1 cellular context compared by ENCODE assay signal in the genomic region with DNA sequence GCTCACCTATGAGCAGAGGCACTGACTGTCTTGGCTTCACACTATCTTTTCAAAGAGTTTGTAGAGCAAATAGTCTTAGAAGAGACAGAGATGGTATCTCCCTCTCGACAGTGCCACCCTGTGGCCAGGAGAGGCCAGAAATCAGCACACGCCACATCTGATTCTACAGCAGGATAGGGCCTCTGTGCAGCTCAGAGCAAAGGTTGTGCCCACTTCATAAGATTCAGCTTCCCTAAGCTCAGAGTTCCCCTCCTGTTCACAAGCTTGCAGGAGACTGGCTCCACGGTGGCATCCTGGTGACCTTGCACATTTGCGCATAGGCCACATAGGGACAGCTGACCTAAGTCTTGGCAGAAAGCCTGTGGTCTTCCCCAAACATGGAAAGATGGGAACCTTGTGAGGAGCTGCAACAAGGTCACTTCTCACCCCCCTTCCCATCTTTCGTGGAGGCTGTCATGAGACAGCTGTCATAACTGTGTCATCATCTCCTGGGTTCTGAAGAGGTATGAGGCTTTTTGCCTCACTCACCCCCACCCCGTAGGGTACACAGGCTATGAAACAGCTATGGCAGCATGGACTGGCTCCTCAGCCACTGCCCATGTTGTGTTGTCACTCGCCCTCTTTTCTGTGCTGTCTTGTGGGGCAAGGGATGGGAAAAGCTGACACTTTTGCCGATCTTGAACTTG.
A peak's percentile ranks its signal among the peaks of the same experiment; 100 is the strongest.
TF ChIP-seq lines count a peak whose summit lies in the region.

No MANE protein-coding gene starts in this region.

TF ChIP-seq in K562, 482 proteins besides CTCF, POLR2A, EP300 and RAD21 (continued from another document):
- TF ChIP-seq, protein P1, sequence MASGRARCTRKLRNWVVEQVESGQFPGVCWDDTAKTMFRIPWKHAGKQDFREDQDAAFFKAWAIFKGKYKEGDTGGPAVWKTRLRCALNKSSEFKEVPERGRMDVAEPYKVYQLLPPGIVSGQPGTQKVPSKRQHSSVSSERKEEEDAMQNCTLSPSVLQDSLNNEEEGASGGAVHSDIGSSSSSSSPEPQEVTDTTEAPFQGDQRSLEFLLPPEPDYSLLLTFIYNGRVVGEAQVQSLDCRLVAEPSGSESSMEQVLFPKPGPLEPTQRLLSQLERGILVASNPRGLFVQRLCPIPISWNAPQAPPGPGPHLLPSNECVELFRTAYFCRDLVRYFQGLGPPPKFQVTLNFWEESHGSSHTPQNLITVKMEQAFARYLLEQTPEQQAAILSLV (tag; IDR thresholded peaks at IDR 0.05), result no peak
- TF ChIP-seq TEAD4 (IDR thresholded peaks at IDR 0.05; ENCODE audit: low read length) (0 out of 2 replicates have a peak, but pooled peaks have one; percentile 28), TEAD4 (CRISPR knock-in tag; IDR thresholded peaks at IDR 0.05; ENCODE audit: borderline replicate concordance) (no peak), EZH2 (IDR thresholded peaks at IDR 0.05; ENCODE audit: borderline replicate concordance, low read depth, low read length) (no peak), ZNF217 (CRISPR knock-in tag; IDR thresholded peaks at IDR 0.05) (no peak), ZNF124 (CRISPR knock-in tag; IDR thresholded peaks at IDR 0.05) (no peak), FOXJ2 (tag; IDR thresholded peaks at IDR 0.05) (0 out of 2 replicates have a peak, but pooled peaks have one; percentile 20), NCOR1 (IDR thresholded peaks at IDR 0.05) (no peak), SMARCE1 (IDR thresholded peaks at IDR 0.05) (no peak), MTA1 (IDR thresholded peaks at IDR 0.05; ENCODE audit: borderline replicate concordance) (no peak), NRF1 (conservative IDR thresholded peaks at IDR 0.05 in 1 of 2, IDR thresholded peaks at IDR 0.05 in 1 of 2) (no peak), SMC3 (conservative IDR thresholded peaks at IDR 0.05; ENCODE audit: insufficient read depth, low read depth, low read length) (peak; percentile 56)
- TF ChIP-seq, protein P2, sequence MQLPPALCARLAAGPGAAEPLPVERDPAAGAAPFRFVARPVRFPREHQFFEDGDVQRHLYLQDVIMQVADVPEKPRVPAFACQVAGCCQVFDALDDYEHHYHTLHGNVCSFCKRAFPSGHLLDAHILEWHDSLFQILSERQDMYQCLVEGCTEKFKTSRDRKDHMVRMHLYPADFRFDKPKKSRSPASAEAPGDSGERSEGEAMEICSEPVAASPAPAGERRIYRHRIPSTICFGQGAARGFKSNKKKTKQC (CRISPR knock-in tag; IDR thresholded peaks at IDR 0.05), result 0 out of 2 replicates have a peak, but pooled peaks have one; percentile 52
- TF ChIP-seq, protein P3, sequence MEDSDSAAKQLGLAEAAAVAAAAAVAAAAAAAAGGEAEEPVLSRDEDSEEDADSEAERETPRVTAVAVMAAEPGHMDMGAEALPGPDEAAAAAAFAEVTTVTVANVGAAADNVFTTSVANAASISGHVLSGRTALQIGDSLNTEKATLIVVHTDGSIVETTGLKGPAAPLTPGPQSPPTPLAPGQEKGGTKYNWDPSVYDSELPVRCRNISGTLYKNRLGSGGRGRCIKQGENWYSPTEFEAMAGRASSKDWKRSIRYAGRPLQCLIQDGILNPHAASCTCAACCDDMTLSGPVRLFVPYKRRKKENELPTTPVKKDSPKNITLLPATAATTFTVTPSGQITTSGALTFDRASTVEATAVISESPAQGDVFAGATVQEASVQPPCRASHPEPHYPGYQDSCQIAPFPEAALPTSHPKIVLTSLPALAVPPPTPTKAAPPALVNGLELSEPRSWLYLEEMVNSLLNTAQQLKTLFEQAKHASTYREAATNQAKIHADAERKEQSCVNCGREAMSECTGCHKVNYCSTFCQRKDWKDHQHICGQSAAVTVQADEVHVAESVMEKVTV (CRISPR knock-in tag; IDR thresholded peaks at IDR 0.05), result peak; percentile 82
- TF ChIP-seq, protein P4, sequence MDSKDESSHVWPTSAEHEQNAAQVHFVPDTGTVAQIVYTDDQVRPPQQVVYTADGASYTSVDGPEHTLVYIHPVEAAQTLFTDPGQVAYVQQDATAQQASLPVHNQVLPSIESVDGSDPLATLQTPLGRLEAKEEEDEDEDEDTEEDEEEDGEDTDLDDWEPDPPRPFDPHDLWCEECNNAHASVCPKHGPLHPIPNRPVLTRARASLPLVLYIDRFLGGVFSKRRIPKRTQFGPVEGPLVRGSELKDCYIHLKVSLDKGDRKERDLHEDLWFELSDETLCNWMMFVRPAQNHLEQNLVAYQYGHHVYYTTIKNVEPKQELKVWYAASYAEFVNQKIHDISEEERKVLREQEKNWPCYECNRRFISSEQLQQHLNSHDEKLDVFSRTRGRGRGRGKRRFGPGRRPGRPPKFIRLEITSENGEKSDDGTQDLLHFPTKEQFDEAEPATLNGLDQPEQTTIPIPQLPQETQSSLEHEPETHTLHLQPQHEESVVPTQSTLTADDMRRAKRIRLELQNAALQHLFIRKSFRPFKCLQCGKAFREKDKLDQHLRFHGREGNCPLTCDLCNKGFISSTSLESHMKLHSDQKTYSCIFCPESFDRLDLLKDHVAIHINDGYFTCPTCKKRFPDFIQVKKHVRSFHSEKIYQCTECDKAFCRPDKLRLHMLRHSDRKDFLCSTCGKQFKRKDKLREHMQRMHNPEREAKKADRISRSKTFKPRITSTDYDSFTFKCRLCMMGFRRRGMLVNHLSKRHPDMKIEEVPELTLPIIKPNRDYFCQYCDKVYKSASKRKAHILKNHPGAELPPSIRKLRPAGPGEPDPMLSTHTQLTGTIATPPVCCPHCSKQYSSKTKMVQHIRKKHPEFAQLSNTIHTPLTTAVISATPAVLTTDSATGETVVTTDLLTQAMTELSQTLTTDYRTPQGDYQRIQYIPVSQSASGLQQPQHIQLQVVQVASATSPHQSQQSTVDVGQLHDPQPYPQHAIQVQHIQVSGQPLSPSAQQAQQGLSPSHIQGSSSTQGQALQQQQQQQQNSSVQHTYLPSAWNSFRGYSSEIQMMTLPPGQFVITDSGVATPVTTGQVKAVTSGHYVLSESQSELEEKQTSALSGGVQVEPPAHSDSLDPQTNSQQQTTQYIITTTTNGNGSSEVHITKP (IDR thresholded peaks at IDR 0.05; ENCODE audit: partially characterized antibody), result peak; percentile 59
- TF ChIP-seq, protein P5, sequence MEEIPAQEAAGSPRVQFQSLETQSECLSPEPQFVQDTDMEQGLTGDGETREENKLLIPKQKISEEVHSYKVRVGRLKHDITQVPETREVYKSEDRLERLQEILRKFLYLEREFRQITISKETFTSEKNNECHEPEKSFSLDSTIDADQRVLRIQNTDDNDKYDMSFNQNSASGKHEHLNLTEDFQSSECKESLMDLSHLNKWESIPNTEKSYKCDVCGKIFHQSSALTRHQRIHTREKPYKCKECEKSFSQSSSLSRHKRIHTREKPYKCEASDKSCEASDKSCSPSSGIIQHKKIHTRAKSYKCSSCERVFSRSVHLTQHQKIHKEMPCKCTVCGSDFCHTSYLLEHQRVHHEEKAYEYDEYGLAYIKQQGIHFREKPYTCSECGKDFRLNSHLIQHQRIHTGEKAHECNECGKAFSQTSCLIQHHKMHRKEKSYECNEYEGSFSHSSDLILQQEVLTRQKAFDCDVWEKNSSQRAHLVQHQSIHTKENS (CRISPR knock-in tag; IDR thresholded peaks at IDR 0.05), result no peak
- TF ChIP-seq, protein P6, sequence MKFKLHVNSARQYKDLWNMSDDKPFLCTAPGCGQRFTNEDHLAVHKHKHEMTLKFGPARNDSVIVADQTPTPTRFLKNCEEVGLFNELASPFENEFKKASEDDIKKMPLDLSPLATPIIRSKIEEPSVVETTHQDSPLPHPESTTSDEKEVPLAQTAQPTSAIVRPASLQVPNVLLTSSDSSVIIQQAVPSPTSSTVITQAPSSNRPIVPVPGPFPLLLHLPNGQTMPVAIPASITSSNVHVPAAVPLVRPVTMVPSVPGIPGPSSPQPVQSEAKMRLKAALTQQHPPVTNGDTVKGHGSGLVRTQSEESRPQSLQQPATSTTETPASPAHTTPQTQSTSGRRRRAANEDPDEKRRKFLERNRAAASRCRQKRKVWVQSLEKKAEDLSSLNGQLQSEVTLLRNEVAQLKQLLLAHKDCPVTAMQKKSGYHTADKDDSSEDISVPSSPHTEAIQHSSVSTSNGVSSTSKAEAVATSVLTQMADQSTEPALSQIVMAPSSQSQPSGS (CRISPR knock-in tag; IDR thresholded peaks at IDR 0.05), result no peak
